ENCODE assay signal across 6 cellular contexts in genomic region chr19:49117677-49118564, GRCh38. TPM values are rescaled to one million over a fixed set of nuclear protein-coding genes. Genes with fewer than 3 reads are reported as not detected.
DNase-seq lines count a peak whose midpoint lies in the region; ATAC-seq and TF ChIP-seq lines count a peak whose summit lies in the region.

No MANE protein-coding gene starts in this region.

- H3K4me3 Mint-ChIP-seq in GM23338 (peak overlapping the region; percentile 73), nephron (peak overlapping the region; percentile 84 to 93 (median 85))

- H3K9me3 Mint-ChIP-seq in GM23338, result no peaks in the 10 kb centered on the region
- H3K9me3 Mint-ChIP-seq in nephron, result no peaks in the 10 kb centered on the region

- TF ChIP-seq CTCF in GM23338 (conservative IDR thresholded peaks at IDR 0.05; ENCODE audit: low read depth in 2 of 2) (no peak), brain microvascular endothelial cell (IDR thresholded peaks at IDR 0.05; ENCODE audit: low read depth, low read length, missing control alignments) (no peak), nephron (IDR thresholded peaks at IDR 0.05; ENCODE audit: unreplicated experiment in 3 of 3) (no peak)

- H3K36me3 ChIP-seq in GM23338 (ENCODE audit: insufficient read depth) (no peaks in the 10 kb centered on the region), brain microvascular endothelial cell (replicated peaks) (no peaks in the 10 kb centered on the region)

- peak overlapping the region; percentile 87 for H3K4me2 ChIP-seq in GM23338

- peak overlapping the region; percentile 38; the same call in 1 of the 2 replicates for H3K27ac Mint-ChIP-seq in GM23338
- H3K27ac Mint-ChIP-seq in nephron, result peak overlapping the region; percentile 63 to 89 (median 70)

- DNase-seq in GM23338 (ENCODE audit: low spot score) (no peak), brain microvascular endothelial cell (no peak), ACHN (no peak), SHP77 treated with DMSO at 0.1 percent for 48 hours (lab: John Stamatoyannopoulos, UW) (no peak)
- DNase-seq in stimulated activated CD4-positive, alpha-beta T cell treated with anti-CD3 and anti-CD28 coated beads, Interleukin-12 subunit alpha, Interleukin-12 subunit beta, amount 100 ng/mL, for 4 hours, result no peak

- H3F3A ChIP-seq in GM23338 (replicated peaks; ENCODE audit: low read depth), result peaks cover 5% of the 10 kb centered on the region

- H4K20me1 ChIP-seq in GM23338 (replicated peaks; ENCODE audit: insufficient read depth), result no peaks in the 10 kb centered on the region; the same call in 1 of the 2 replicates

- in situ Hi-C loops in brain microvascular endothelial cell (cut with HindIII; ENCODE audit: low pct_ligation_motif_present, low sequenced_read_pairs) (no loop called here), ACHN (cut with HindIII; ENCODE audit: low pct_ligation_motif_present, low pct_unique_long_range_greater_than_20kb, low sequenced_read_pairs) (no loop called here)

- H3K27me3 ChIP-seq in GM23338 (ENCODE audit: insufficient read depth) (peaks cover 37% of the 10 kb centered on the region), brain microvascular endothelial cell (replicated peaks) (no peaks in the 10 kb centered on the region)

- H3K4me1 ChIP-seq in GM23338 (ENCODE audit: insufficient read depth), result peaks cover 8% of the 10 kb centered on the region

- peaks cover 14% of the 10 kb centered on the region for H3K4me1 Mint-ChIP-seq in GM23338
- peaks cover 32% of the 10 kb centered on the region for H3K4me1 Mint-ChIP-seq in nephron

- no peaks in the 10 kb centered on the region for H3K79me2 ChIP-seq in GM23338 (replicated peaks; ENCODE audit: insufficient read depth)

- H3K27ac ChIP-seq in GM23338 (ENCODE audit: low read depth) (no peak overlapping the region), brain microvascular endothelial cell (peak overlapping the region; percentile 73)

- no peak for ATAC-seq in GM23338

- no peak overlapping the region for H2AFZ ChIP-seq in GM23338

- peak overlapping the region; percentile 84 for H3K4me3 ChIP-seq in GM23338
- peak overlapping the region; percentile 68 for H3K4me3 ChIP-seq in brain microvascular endothelial cell (ENCODE audit: low read depth, low read length)

- no peaks in the 10 kb centered on the region; the same call in 2 of the 3 replicates for H3K36me3 Mint-ChIP-seq in GM23338 (ENCODE audit: low read depth)
- H3K36me3 Mint-ChIP-seq in nephron (ENCODE audit: low read depth), result peaks cover 3% of the 10 kb centered on the region

- H3K27me3 Mint-ChIP-seq in GM23338 (ENCODE audit: insufficient read depth, low read depth, poor library complexity), result peaks cover 48% of the 10 kb centered on the region
- peaks cover 16% of the 10 kb centered on the region for H3K27me3 Mint-ChIP-seq in nephron (ENCODE audit: low read depth)

- no peaks in the 10 kb centered on the region for H3K9me2 ChIP-seq in GM23338 (ENCODE audit: insufficient read depth)

TF ChIP-seq in GM23338, 12 proteins besides CTCF, POLR2A, EP300 and RAD21 (continues in another document):
- no peak for TF ChIP-seq POLR2AphosphoS5 (IDR thresholded peaks at IDR 0.05; ENCODE audit: low read depth)
- no peak for TF ChIP-seq ZNF331 (CRISPR knock-in tag; IDR thresholded peaks at IDR 0.05; ENCODE audit: low read depth)
- TF ChIP-seq CREB1 (CRISPR knock-in tag; IDR thresholded peaks at IDR 0.05; ENCODE audit: low read depth), result no peak
- TF ChIP-seq REST (IDR thresholded peaks at IDR 0.05; ENCODE audit: unreplicated experiment), result no peak
- no peak for TF ChIP-seq ZNF114 (CRISPR knock-in tag; IDR thresholded peaks at IDR 0.05)
- no peak for TF ChIP-seq STAT1 (IDR thresholded peaks at IDR 0.05; ENCODE audit: unreplicated experiment)

RNA-seq across cellular contexts. Expression of gene C19orf73, which starts 1.0 kb away (rescaled TPM):
- total RNA-seq in GM23338 (2014; rRNA removed; shearing (Covaris generic)), result 2.6 and 8.1 TPM in 2 replicates
- polyA plus RNA-seq in GM23338 (2016; fragmentation: Nextera tagmentation; extraction: Ambion mirVana), result 8.0 and 9.1 TPM in 2 replicates

RNA-seq across cellular contexts. Expression of gene PPFIA3, which starts 1.4 kb away (rescaled TPM):
- total RNA-seq in GM23338 (2014; rRNA removed; shearing (Covaris generic)), result 22.6 and 29.7 TPM in 2 replicates
- 21.3 and 25.4 TPM in 2 replicates for polyA plus RNA-seq in GM23338 (2016; fragmentation: Nextera tagmentation; extraction: Ambion mirVana)

RNA-seq across cellular contexts. Expression of gene LIN7B, which starts 3.8 kb away (rescaled TPM):
- total RNA-seq in GM23338 (2014; rRNA removed; shearing (Covaris generic)), result 1.2 and 7.8 TPM in 2 replicates
- polyA plus RNA-seq in GM23338 (2016; fragmentation: Nextera tagmentation; extraction: Ambion mirVana), result 8.6 and 10.5 TPM in 2 replicates

RNA-seq across cellular contexts. Expression of gene SNRNP70, which starts 32.7 kb away (rescaled TPM):
- 349 and 361 TPM in 2 replicates for total RNA-seq in GM23338 (2014; rRNA removed; shearing (Covaris generic))
- polyA plus RNA-seq in GM23338 (2016; fragmentation: Nextera tagmentation; extraction: Ambion mirVana), result 229 and 243 TPM in 2 replicates

RNA-seq across cellular contexts. Expression of gene HRC, which starts 37.3 kb away (rescaled TPM):
- total RNA-seq in GM23338 (2014; rRNA removed; shearing (Covaris generic)), result 1.4 and 1.9 TPM in 2 replicates
- polyA plus RNA-seq in GM23338 (2016; fragmentation: Nextera tagmentation; extraction: Ambion mirVana), result 2.0 and 2.5 TPM in 2 replicates
